In the genomic region with DNA sequence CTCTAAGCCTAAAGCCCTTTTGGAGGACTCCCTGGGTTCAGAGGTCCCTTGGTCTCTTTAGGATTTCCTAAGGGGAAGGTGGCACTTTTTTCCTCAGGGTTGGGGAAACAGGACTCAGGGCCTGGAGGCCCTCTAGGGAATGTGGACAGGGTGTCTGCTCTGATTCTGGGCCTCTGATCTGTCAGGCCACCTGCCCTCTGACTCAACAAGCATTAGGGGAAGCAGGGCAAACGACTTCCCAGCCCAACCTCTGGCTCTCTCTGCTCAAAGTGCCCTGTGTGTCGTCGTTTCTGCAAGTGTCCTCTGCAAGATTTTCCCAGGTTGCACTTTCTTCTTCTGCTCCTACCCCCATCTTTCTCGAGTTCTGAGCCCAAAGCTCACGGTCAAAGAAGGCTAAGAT, we compare ENCODE assay signal across 19 cellular contexts.
"Had no signal": no experiment of that assay in that cellular context is flagged by ENCODE, and none has a peak within 500 bp of the region (broad histone marks: within the 10 kb centered on the region; RNA-seq: fewer than 3 reads in every experiment).

No MANE protein-coding gene starts in this region.

- H3K27ac Mint-ChIP-seq: activated naive CD4-positive, alpha-beta T cell treated with anti-CD3 and anti-CD28 coated beads for 36 hours; activated naive CD8-positive, alpha-beta T cell treated with anti-CD3 and anti-CD28 coated beads, Interleukin-2, amount 50 U/mL, for 24 hours; activated T-helper 17 cell treated with anti-CD3 and anti-CD28 coated beads, Interleukin-2, amount 50 U/mL, for 72 hours; neural progenitor cell had no signal

- H3K4me3 Mint-ChIP-seq: activated naive CD4-positive, alpha-beta T cell treated with anti-CD3 and anti-CD28 coated beads for 36 hours; activated naive CD8-positive, alpha-beta T cell treated with anti-CD3 and anti-CD28 coated beads, Interleukin-2, amount 50 U/mL, for 24 hours; activated T-helper 17 cell treated with anti-CD3 and anti-CD28 coated beads, Interleukin-2, amount 50 U/mL, for 72 hours; neural progenitor cell had no signal

- H3K4me3 ChIP-seq: ascending aorta, breast epithelium, gastrocnemius medialis, heart right ventricle, neural progenitor cell, ovary, skin epidermis, transverse colon had no signal

- H3K27me3 Mint-ChIP-seq: activated T-helper 17 cell treated with anti-CD3 and anti-CD28 coated beads, Interleukin-2, amount 50 U/mL, for 72 hours had no signal

- H3K27me3 ChIP-seq: ascending aorta, breast epithelium, gastrocnemius medialis, heart right ventricle, neural progenitor cell, ovary, transverse colon had no signal

- H3K4me1 ChIP-seq: ascending aorta, breast epithelium had no signal

- H3K9ac ChIP-seq: neural progenitor cell had no signal

- ATAC-seq: activated naive CD8-positive, alpha-beta T cell treated with anti-CD3 and anti-CD28 coated beads, Interleukin-2, amount 50 U/mL, for 24 hours; activated T-helper 17 cell treated with anti-CD3 and anti-CD28 coated beads, Interleukin-2, amount 50 U/mL, for 72 hours; gastrocnemius medialis had no signal

- H3K9me3 ChIP-seq: ascending aorta, breast epithelium, gastrocnemius medialis, heart right ventricle, ovary, transverse colon had no signal

- H3K27ac ChIP-seq: ascending aorta, breast epithelium, gastrocnemius medialis, heart right ventricle, neural progenitor cell, ovary, transverse colon, WERI-Rb-1 had no signal

- H2AFZ ChIP-seq: neural progenitor cell had no signal

- H3K9me3 Mint-ChIP-seq: activated naive CD4-positive, alpha-beta T cell treated with anti-CD3 and anti-CD28 coated beads for 36 hours; activated naive CD8-positive, alpha-beta T cell treated with anti-CD3 and anti-CD28 coated beads, Interleukin-2, amount 50 U/mL, for 24 hours; activated T-helper 17 cell treated with anti-CD3 and anti-CD28 coated beads, Interleukin-2, amount 50 U/mL, for 72 hours; naive B cell; neural progenitor cell had no signal

- H3K36me3 Mint-ChIP-seq: naive B cell, neural progenitor cell had no signal

- H3K4me1 Mint-ChIP-seq: activated T-helper 17 cell treated with anti-CD3 and anti-CD28 coated beads, Interleukin-2, amount 50 U/mL, for 72 hours had no signal

- DNase-seq: activated CD4-positive, alpha-beta T cell treated with anti-CD3 and anti-CD28 coated beads, Interleukin-2, amount 50 U/mL, for 48 hours; activated naive CD4-positive, alpha-beta T cell treated with anti-CD3 and anti-CD28 coated beads for 36 hours; activated naive CD8-positive, alpha-beta T cell treated with anti-CD3 and anti-CD28 coated beads, Interleukin-2, amount 50 U/mL, for 24 hours; gastrocnemius medialis; heart right ventricle; midbrain; naive B cell; ovary; retina; stimulated activated CD4-positive, alpha-beta T cell treated with anti-CD3 and anti-CD28 coated beads, Interleukin-4, amount 100 ng/mL, for 4 hours; stimulated activated CD8-positive, alpha-beta memory T cell treated with anti-CD3 and anti-CD28 coated beads, Interleukin-4, amount 100 ng/mL, for 48 hours; stimulated activated naive CD4-positive, alpha-beta T cell treated with Interleukin-2 at 50 U/mL for 16 hours; transverse colon; WERI-Rb-1 had no signal

- H3K36me3 ChIP-seq: ascending aorta, breast epithelium, gastrocnemius medialis, heart right ventricle, neural progenitor cell, ovary, transverse colon, WERI-Rb-1 had no signal

- H3K4me2 ChIP-seq: neural progenitor cell had no signal
